15 cellular contexts compared by ENCODE assay signal in genomic region chr4:96407651-96408342, GRCh38.
DNase-seq lines count a peak whose midpoint lies in the region; ATAC-seq and TF ChIP-seq lines count a peak whose summit lies in the region.
"Had no signal": no experiment of that assay in that cellular context is flagged by ENCODE, and none has a peak within 500 bp of the region (broad histone marks: within the 10 kb centered on the region; RNA-seq: fewer than 3 reads in every experiment).

No MANE protein-coding gene starts in this region.

- in situ Hi-C loops in KBM-7 (cut with MboI; ENCODE audit: low pct_unique_long_range_greater_than_20kb, low sequenced_read_pairs): no loop called here

- H3K23ac ChIP-seq in mesenchymal stem cell (ENCODE audit: low read length in 2 of 2): no peak overlapping the region

- WGBS in mesenchymal stem cell: 90% methylated on average over 2 of the region's 4 CpGs

- peaks cover 0 to 10% (median 2%) of the 10 kb centered on the region in 7 donors for H3K9me3 Mint-ChIP-seq in CD14-positive monocyte

- H3K4me3 ChIP-seq in mesenchymal stem cell (ENCODE audit: insufficient read depth in 1 of 2, low read depth in 1 of 2, low read length in 2 of 2): no peak overlapping the region
- H3K4me3 ChIP-seq: thoracic aorta had no signal

- peak overlapping the region; percentile 59 for H3K27ac ChIP-seq in mesenchymal stem cell (ENCODE audit: low read length, poor library complexity, severe bottlenecking)
- H3K27ac ChIP-seq: thoracic aorta had no signal

- TF ChIP-seq CTCF in CD14-positive monocyte (IDR thresholded peaks at IDR 0.05): no peak

- H3K4me2 ChIP-seq in mesenchymal stem cell (ENCODE audit: low read length, poor library complexity, severe bottlenecking): no peak overlapping the region

- no peak for ATAC-seq in HG03521 (IDR thresholded peaks at IDR 0.05; ENCODE audit: unreplicated experiment)
- no peak for ATAC-seq in HG03354 (IDR thresholded peaks at IDR 0.05; ENCODE audit: poor library complexity, severe bottlenecking, unreplicated experiment)
- ATAC-seq: activated T-cell treated with anti-CD3 and anti-CD28 coated beads, Interleukin-2, amount 50 U/mL, for 72 hours; left ventricle myocardium superior had no signal

- H2AK5ac ChIP-seq in mesenchymal stem cell (ENCODE audit: low read length, severe bottlenecking): no peak overlapping the region

- no peak overlapping the region for H2AFZ ChIP-seq in mesenchymal stem cell (ENCODE audit: low read depth, low read length)

- H3K9me3 ChIP-seq in mesenchymal stem cell (ENCODE audit: control insufficient read depth, low read length): peaks cover 6% of the 10 kb centered on the region
- H3K9me3 ChIP-seq: Caco-2, thoracic aorta had no signal

- H3K36me3 ChIP-seq in mesenchymal stem cell (ENCODE audit: control insufficient read depth in 1 of 2, insufficient read depth in 2 of 2, low read depth in 1 of 2, low read length in 2 of 2): no peaks in the 10 kb centered on the region
- H3K36me3 ChIP-seq: thoracic aorta had no signal

- no peak overlapping the region for H2BK15ac ChIP-seq in mesenchymal stem cell (ENCODE audit: low read depth, poor library complexity, severe bottlenecking)

- H3K27me3 ChIP-seq in mesenchymal stem cell (ENCODE audit: control insufficient read depth in 1 of 2, insufficient read depth in 1 of 2, low read length in 2 of 2): no peaks in the 10 kb centered on the region

- H3K36me3 Mint-ChIP-seq in CD14-positive monocyte: no peaks in the 10 kb centered on the region

- no peak overlapping the region for H3K18ac ChIP-seq in mesenchymal stem cell (ENCODE audit: low read depth in 1 of 2, low read length in 2 of 2)

- H2BK12ac ChIP-seq in mesenchymal stem cell (ENCODE audit: low read length in 2 of 2): no peak overlapping the region

- H4K8ac ChIP-seq in mesenchymal stem cell (ENCODE audit: low read length): no peak overlapping the region

- intact Hi-C loops in CD14-positive monocyte (cut with micrococcal nuclease): no loop called here

- no peak overlapping the region for H3K9ac ChIP-seq in mesenchymal stem cell (ENCODE audit: low read length)

- H3K4me1 Mint-ChIP-seq in CD14-positive monocyte: no peaks in the 10 kb centered on the region

- H2BK5ac ChIP-seq in mesenchymal stem cell (ENCODE audit: low read depth, low read length, poor library complexity, severe bottlenecking): no peak overlapping the region

- H3K4me1 ChIP-seq in mesenchymal stem cell (ENCODE audit: control insufficient read depth, insufficient read depth, low read depth, low read length): no peaks in the 10 kb centered on the region
- H3K4me1 ChIP-seq: Caco-2 had no signal

- H3K14ac ChIP-seq in mesenchymal stem cell (ENCODE audit: low read length in 2 of 2): no peak overlapping the region

- no peaks in the 10 kb centered on the region for H3K27me3 Mint-ChIP-seq in CD14-positive monocyte (ENCODE audit: low read depth in 3 of 3)

- no peak overlapping the region for H3K4me3 Mint-ChIP-seq in CD14-positive monocyte
- H3K4me3 Mint-ChIP-seq: activated T-cell treated with anti-CD3 and anti-CD28 coated beads, Interleukin-2, amount 50 U/mL, for 72 hours had no signal

- H4K91ac ChIP-seq in mesenchymal stem cell (ENCODE audit: low read length): no peak overlapping the region

- H3K4ac ChIP-seq in mesenchymal stem cell (ENCODE audit: low read depth in 1 of 2, low read length in 2 of 2): no peak overlapping the region

- H3K27ac Mint-ChIP-seq in CD14-positive monocyte: no peak overlapping the region
- H3K27ac Mint-ChIP-seq: activated T-cell treated with anti-CD3 and anti-CD28 coated beads, Interleukin-2, amount 50 U/mL, for 72 hours had no signal

- no peak overlapping the region for H2BK120ac ChIP-seq in mesenchymal stem cell (ENCODE audit: low read depth, low read length)

- DNase-seq in A172 (ENCODE audit: low spot score) (peak; percentile 30), NCI-H1417 (lab: John Stamatoyannopoulos, UW) (peak in 2 of 3 experiments; percentile 43 to 80), cerebellum (ENCODE audit: low spot score) (peak; percentile 2), mesenchymal stem cell (no peak), CD14-positive monocyte (ENCODE audit: low spot score) (no peak), KBM-7 (no peak)
- DNase-seq: activated CD4-positive, alpha-beta T cell treated with anti-CD3 and anti-CD28 coated beads, Interleukin-2, amount 50 U/mL, for 1 hour; activated T-cell treated with anti-CD3 and anti-CD28 coated beads, Interleukin-2, amount 50 U/mL, for 72 hours; anterior cingulate cortex; Caco-2; left ventricle myocardium superior; NCI-H526 treated with DMSO at 0.1 percent for 48 hours had no signal

- no peaks in the 10 kb centered on the region for H3K79me1 ChIP-seq in mesenchymal stem cell (replicated peaks; ENCODE audit: low read length, poor library complexity, severe bottlenecking)

Comparison
In these comparisons a context has a peak if more than half of its experiments do, and no peak if none do; other contexts are left out.
1. DNase-seq: peak in A172 (single experiment), NCI-H1417 (2 of 3) and cerebellum (single experiment); none in mesenchymal stem cell (single experiment), CD14-positive monocyte (single experiment) and KBM-7 (single experiment).